In the genomic region with DNA sequence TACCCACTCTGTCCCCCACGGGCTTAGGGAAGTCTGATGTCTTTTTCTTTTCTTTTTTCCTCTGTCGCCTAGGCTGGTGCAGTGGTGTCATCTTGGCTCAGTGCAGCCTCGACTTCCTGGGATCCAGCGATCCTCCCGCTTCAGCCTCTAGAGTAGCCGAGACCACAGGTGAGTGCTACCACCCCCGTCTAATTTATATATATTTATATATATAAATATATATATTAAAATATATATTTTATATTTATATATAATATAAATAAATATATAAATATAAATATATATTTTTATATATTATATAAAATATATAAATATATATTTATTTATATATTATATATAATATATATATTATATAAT, we compare ENCODE assay signal across 8 cellular contexts. TPM values are rescaled to one million over a fixed set of nuclear protein-coding genes. Genes with fewer than 3 reads are reported as not detected.
DNase-seq lines count a peak whose midpoint lies in the region; ATAC-seq and TF ChIP-seq lines count a peak whose summit lies in the region.

No MANE protein-coding gene starts in this region.

- peak; percentile 90 for DNase-seq in DMS153 treated with DMSO at 0.1 percent for 48 hours (lab: John Stamatoyannopoulos, UW; ENCODE audit: unreplicated experiment)
- DNase-seq in DMS153 (lab: John Stamatoyannopoulos, UW): no peak
- DNase-seq in activated CD8-positive, alpha-beta T cell treated with anti-CD3 and anti-CD28 coated beads for 36 hours: no peak
- no peak for DNase-seq in iPS DF 6.9 (ENCODE audit: low read depth, low spot score)
- DNase-seq in stimulated activated effector memory CD8-positive, alpha-beta T cell treated with anti-CD3 and anti-CD28 coated beads, Interleukin-12 subunit alpha, Interleukin-12 subunit beta, amount 100 ng/mL, for 72 hours (ENCODE audit: low spot score in 2 of 2): no peak
- DNase-seq in mesenteric fat pad (ENCODE audit: low spot score): no peak
- no peak for DNase-seq in ACHN

- no peaks in the 10 kb centered on the region for H3K9me3 ChIP-seq in iPS DF 6.9 (ENCODE audit: control insufficient read depth, insufficient read depth, low read length)

- no CpG with 5 or more reads among the region's 7 CpGs for WGBS in iPS DF 6.9 (ENCODE audit: insufficient coverage, insufficient read length)

- in situ Hi-C loops in ACHN (cut with HindIII; ENCODE audit: low pct_ligation_motif_present, low pct_unique_long_range_greater_than_20kb, low sequenced_read_pairs): no loop called here

- POLR2A ChIA-PET in activated CD8-positive, alpha-beta T cell treated with anti-CD3 and anti-CD28 coated beads for 36 hours (lab: Charles Lee): interaction anchor here (1.0 to 7.3 kb wide), 9 partner anchors 10 to 78 kb away, joined by 3 to 131 read pairs (median 9); no protein-coding TSS in a partner anchor

- peaks cover 13% of the 10 kb centered on the region for H3K36me3 Mint-ChIP-seq in activated CD8-positive, alpha-beta T cell treated with anti-CD3 and anti-CD28 coated beads for 36 hours (ENCODE audit: low read depth)
- H3K36me3 Mint-ChIP-seq in stimulated activated effector memory CD8-positive, alpha-beta T cell treated with anti-CD3 and anti-CD28 coated beads, Interleukin-12 subunit alpha, Interleukin-12 subunit beta, amount 100 ng/mL, for 72 hours: peaks cover 47% of the 10 kb centered on the region

- H3K4me1 Mint-ChIP-seq in activated CD8-positive, alpha-beta T cell treated with anti-CD3 and anti-CD28 coated beads for 36 hours (ENCODE audit: low read depth): peaks cover 33% of the 10 kb centered on the region
- H3K4me1 Mint-ChIP-seq in stimulated activated effector memory CD8-positive, alpha-beta T cell treated with anti-CD3 and anti-CD28 coated beads, Interleukin-12 subunit alpha, Interleukin-12 subunit beta, amount 100 ng/mL, for 72 hours: peaks cover 38% of the 10 kb centered on the region

- peaks cover 1% of the 10 kb centered on the region; the same call in 1 of the 2 replicates for H3K4me1 ChIP-seq in iPS DF 6.9 (ENCODE audit: control insufficient read depth, insufficient read depth, low read length)

- peak overlapping the region; percentile 98 for H3K27ac Mint-ChIP-seq in activated CD8-positive, alpha-beta T cell treated with anti-CD3 and anti-CD28 coated beads for 36 hours
- H3K27ac Mint-ChIP-seq in stimulated activated effector memory CD8-positive, alpha-beta T cell treated with anti-CD3 and anti-CD28 coated beads, Interleukin-12 subunit alpha, Interleukin-12 subunit beta, amount 100 ng/mL, for 72 hours: peak overlapping the region; percentile 91

- H3K27ac ChIP-seq in iPS DF 6.9 (ENCODE audit: low read length): no peak overlapping the region

- no peak for TF ChIP-seq CTCF in activated CD8-positive, alpha-beta T cell treated with anti-CD3 and anti-CD28 coated beads for 36 hours (IDR thresholded peaks at IDR 0.05)

- peaks cover 58% of the 10 kb centered on the region for H3K27me3 ChIP-seq in iPS DF 6.9 (ENCODE audit: control insufficient read depth, insufficient read depth, low read length)

- no peak for ATAC-seq in activated CD8-positive, alpha-beta T cell treated with anti-CD3 and anti-CD28 coated beads for 36 hours
- no peak for ATAC-seq in stimulated activated effector memory CD8-positive, alpha-beta T cell treated with anti-CD3 and anti-CD28 coated beads, Interleukin-12 subunit alpha, Interleukin-12 subunit beta, amount 100 ng/mL, for 72 hours
- no peak for ATAC-seq in HG03439 (IDR thresholded peaks at IDR 0.05; ENCODE audit: unreplicated experiment)

- no peaks in the 10 kb centered on the region for H3K9me3 Mint-ChIP-seq in activated CD8-positive, alpha-beta T cell treated with anti-CD3 and anti-CD28 coated beads for 36 hours
- H3K9me3 Mint-ChIP-seq in stimulated activated effector memory CD8-positive, alpha-beta T cell treated with anti-CD3 and anti-CD28 coated beads, Interleukin-12 subunit alpha, Interleukin-12 subunit beta, amount 100 ng/mL, for 72 hours: no peaks in the 10 kb centered on the region

- H3K36me3 ChIP-seq in iPS DF 6.9 (ENCODE audit: control insufficient read depth, insufficient read depth, low read length): no peaks in the 10 kb centered on the region

- H3K4me3 ChIP-seq in iPS DF 6.9 (ENCODE audit: low read length): peak overlapping the region; percentile 7; the same call in 1 of the 2 replicates

- CTCF ChIA-PET in activated CD8-positive, alpha-beta T cell treated with anti-CD3 and anti-CD28 coated beads for 36 hours (lab: Charles Lee): interaction anchor here (2.4 to 3.2 kb wide), 5 partner anchors 21 to 441 kb away, joined by 6 to 55 read pairs (median 41); a partner anchor contains a TSS

- intact Hi-C loops in activated CD8-positive, alpha-beta T cell treated with anti-CD3 and anti-CD28 coated beads for 36 hours (cut with micrococcal nuclease): loop anchor here (5.0 kb wide), 1 partner anchor 36 kb away; no protein-coding TSS in a partner anchor

- peak overlapping the region; percentile 81 for H3K4me3 Mint-ChIP-seq in activated CD8-positive, alpha-beta T cell treated with anti-CD3 and anti-CD28 coated beads for 36 hours
- H3K4me3 Mint-ChIP-seq in stimulated activated effector memory CD8-positive, alpha-beta T cell treated with anti-CD3 and anti-CD28 coated beads, Interleukin-12 subunit alpha, Interleukin-12 subunit beta, amount 100 ng/mL, for 72 hours: peak overlapping the region; percentile 88

- H3K27me3 Mint-ChIP-seq in activated CD8-positive, alpha-beta T cell treated with anti-CD3 and anti-CD28 coated beads for 36 hours: no peaks in the 10 kb centered on the region

RNA-seq across cellular contexts. Expression of a gene that starts 3.3 kb away (rescaled TPM):
- 10 to 100 TPM in 1 of 2 experiments, 1 to 10 TPM in 1; 8.0 to 10.4 TPM for total RNA-seq in activated CD8-positive, alpha-beta T cell treated with anti-CD3 and anti-CD28 coated beads for 36 hours
- total RNA-seq in mesenteric fat pad: 2.0 TPM
